Comparison of ENCODE assay signal across 13 cellular contexts in the genomic region with DNA sequence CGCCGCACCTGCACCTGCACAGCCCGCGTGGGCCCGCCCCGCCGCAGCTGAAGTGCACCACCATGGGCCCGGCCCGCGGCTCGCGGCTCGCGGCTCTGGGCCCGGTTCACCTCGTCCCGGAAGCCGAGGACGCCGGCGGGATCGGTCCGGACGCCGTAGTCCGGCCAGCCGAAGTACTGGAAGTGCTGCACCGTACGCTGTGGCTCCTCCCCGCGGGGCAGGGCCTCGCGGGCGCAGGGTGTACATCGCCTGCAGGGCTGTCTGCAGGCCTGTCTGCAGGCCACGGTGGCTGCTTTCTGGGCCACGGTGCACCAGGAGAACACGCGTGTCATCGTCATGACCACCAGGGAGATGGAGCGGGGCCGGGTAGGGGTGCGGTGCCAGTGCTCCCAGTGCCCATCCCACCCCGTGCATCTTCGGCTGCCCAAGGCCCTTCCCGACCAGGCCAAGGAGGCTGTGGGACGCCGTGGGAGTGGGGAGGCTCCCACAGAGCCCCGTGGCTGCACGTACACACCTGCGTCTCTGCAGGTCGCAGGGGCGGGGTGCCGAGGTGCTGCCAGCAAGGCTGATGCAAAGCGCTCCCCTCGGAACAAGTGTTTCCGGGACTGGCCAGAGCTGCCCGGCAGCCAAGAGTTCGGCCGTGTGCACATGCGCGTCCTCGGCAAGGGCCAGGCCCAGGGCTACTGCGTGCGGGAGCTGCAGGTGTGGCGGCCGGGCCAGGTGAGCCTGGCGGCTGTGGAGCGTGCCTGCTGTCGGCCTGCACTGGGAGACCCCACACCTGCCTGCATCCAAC. TPM values are rescaled to one million over a fixed set of nuclear protein-coding genes. Genes with fewer than 3 reads are reported as not detected.
A peak's percentile ranks its signal among the peaks of the same experiment; 100 is the strongest.
DNase-seq lines count a peak whose midpoint lies in the region; ATAC-seq and TF ChIP-seq lines count a peak whose summit lies in the region.
"Had no signal": no experiment of that assay in that cellular context is flagged by ENCODE, and none has a peak within 500 bp of the region (broad histone marks: within the 10 kb centered on the region; RNA-seq: fewer than 3 reads in every experiment).

No MANE protein-coding gene starts in this region.

- peaks cover 0 to 5% of the 10 kb centered on the region in 2 donors for H3K9me3 ChIP-seq in esophagus (ENCODE audit: control insufficient read depth in 2 of 2, insufficient read depth in 1 of 2, low read depth in 1 of 2, low read length in 1 of 2)
- H3K9me3 ChIP-seq in transverse colon, result no peaks in the 10 kb centered on the region
- H3K9me3 ChIP-seq: breast epithelium, left ventricle myocardium inferior had no signal

- no peak for TF ChIP-seq POLR2A in transverse colon (IDR thresholded peaks at IDR 0.05)

- H3K9me3 Mint-ChIP-seq in activated naive CD8-positive, alpha-beta T cell (ENCODE audit: low read depth), result no peaks in the 10 kb centered on the region
- no peaks in the 10 kb centered on the region for H3K9me3 Mint-ChIP-seq in activated naive CD8-positive, alpha-beta T cell treated with anti-CD3 and anti-CD28 coated beads for 36 hours
- H3K9me3 Mint-ChIP-seq: stimulated activated naive B cell treated with anti-CD40 and anti-IgM and Interleukin-4, amounts not matched to agents 10 μg/mL and 1 μg/mL and 100 μg/mL, for 72 hours had no signal

- no peak for DNase-seq in activated naive CD8-positive, alpha-beta T cell treated with anti-CD3 and anti-CD28 coated beads for 36 hours
- peak; percentile 67 to 91 for DNase-seq in NCI-H526 (lab: John Stamatoyannopoulos, UW)
- DNase-seq in transverse colon, result peak; percentile 28
- DNase-seq in stimulated activated CD4-positive, alpha-beta T cell treated with anti-CD3 and anti-CD28 coated beads, Interleukin-4, amount 100 ng/mL, for 4 hours, result no peak
- DNase-seq in NCI-H2227 treated with DMSO at 0.1 percent for 48 hours (lab: John Stamatoyannopoulos, UW), result no peak
- DNase-seq: left ventricle myocardium inferior; posterior cingulate gyrus; stimulated activated CD4-positive, alpha-beta T cell treated with anti-CD3 and anti-CD28 coated beads, Interleukin-1b, Interleukin-23, amount 100 ng/mL, for 48 hours; stimulated activated naive B cell treated with anti-CD40 and anti-IgM and Interleukin-4, amounts not matched to agents 10 μg/mL and 1 μg/mL and 100 μg/mL, for 72 hours had no signal

- TF ChIP-seq EP300 in transverse colon (IDR thresholded peaks at IDR 0.05; ENCODE audit: low read depth), result no peak

- peaks cover 9 to 14% of the 10 kb centered on the region in 2 donors for H3K4me1 ChIP-seq in esophagus (ENCODE audit: control insufficient read depth in 2 of 2, insufficient read depth in 2 of 2, low read length in 1 of 2)
- peaks cover 15 to 29% (median 26%) of the 10 kb centered on the region in 4 donors for H3K4me1 ChIP-seq in transverse colon

- H3K36me3 Mint-ChIP-seq in activated naive CD8-positive, alpha-beta T cell, result no peaks in the 10 kb centered on the region
- H3K36me3 Mint-ChIP-seq in activated naive CD8-positive, alpha-beta T cell treated with anti-CD3 and anti-CD28 coated beads for 36 hours, result peaks cover 8% of the 10 kb centered on the region

- H3K36me3 ChIP-seq in esophagus (ENCODE audit: control insufficient read depth in 2 of 2, insufficient read depth in 2 of 2, low read length in 1 of 2) (peaks cover 0 to 13% of the 10 kb centered on the region in 2 donors), transverse colon (no peaks in the 10 kb centered on the region)
- H3K36me3 ChIP-seq: breast epithelium, left ventricle myocardium inferior had no signal

- no peaks in the 10 kb centered on the region for H3K27me3 Mint-ChIP-seq in activated naive CD8-positive, alpha-beta T cell
- no peaks in the 10 kb centered on the region for H3K27me3 Mint-ChIP-seq in activated naive CD8-positive, alpha-beta T cell treated with anti-CD3 and anti-CD28 coated beads for 36 hours

- no peak for ATAC-seq in GM18867 (IDR thresholded peaks at IDR 0.05; ENCODE audit: unreplicated experiment)
- ATAC-seq: stimulated activated naive B cell treated with anti-CD40 and anti-IgM and Interleukin-4, amounts not matched to agents 10 μg/mL and 1 μg/mL and 100 μg/mL, for 72 hours had no signal

- H3K27ac ChIP-seq in esophagus (ENCODE audit: low read depth in 2 of 2, low read length in 1 of 2), result peak overlapping the region; percentile 83 to 92
- H3K27ac ChIP-seq in transverse colon, result peak overlapping the region in 1 of 4 donors; percentile 87
- H3K27ac ChIP-seq: left ventricle myocardium inferior had no signal

- TF ChIP-seq CTCF in transverse colon (IDR thresholded peaks at IDR 0.05), result no peak

- 75 to 78% methylated on average over 59 to 70 of the region's 70 CpGs for WGBS in esophagus, 2 donors
- WGBS in transverse colon (ENCODE audit: low coverage in 1 of 2), 2 donors, result 78% methylated on average over 57 of the region's 70 CpGs; no CpG with 5 or more reads in 1 of the 2 donors

- H3K4me1 Mint-ChIP-seq in activated naive CD8-positive, alpha-beta T cell (ENCODE audit: low read depth), result peaks cover 18% of the 10 kb centered on the region
- peaks cover 23% of the 10 kb centered on the region for H3K4me1 Mint-ChIP-seq in activated naive CD8-positive, alpha-beta T cell treated with anti-CD3 and anti-CD28 coated beads for 36 hours

- H3K27ac Mint-ChIP-seq in activated naive CD8-positive, alpha-beta T cell, result no peak overlapping the region
- H3K27ac Mint-ChIP-seq in activated naive CD8-positive, alpha-beta T cell treated with anti-CD3 and anti-CD28 coated beads for 36 hours, result no peak overlapping the region

- no peaks in the 10 kb centered on the region for H3K27me3 ChIP-seq in esophagus (ENCODE audit: control insufficient read depth in 1 of 2, insufficient read depth in 2 of 2, low read length in 2 of 2)
- H3K27me3 ChIP-seq in transverse colon, result peaks cover 48% of the 10 kb centered on the region

- peak overlapping the region; percentile 65 for H3K4me3 Mint-ChIP-seq in activated naive CD8-positive, alpha-beta T cell
- H3K4me3 Mint-ChIP-seq in activated naive CD8-positive, alpha-beta T cell treated with anti-CD3 and anti-CD28 coated beads for 36 hours, result no peak overlapping the region

- intact Hi-C loops in transverse colon (cut with DNase I; ENCODE audit: low total_unique reads), result no loop called here

- in situ Hi-C loops in transverse colon (cut with MboI; ENCODE audit: low pct_ligation_motif_present in 1 of 4, low pct_unique_long_range_greater_than_20kb in 1 of 4, low sequenced_read_pairs in 3 of 4), result no loop called here

- H3K4me3 ChIP-seq in esophagus (ENCODE audit: low read depth in 1 of 2, low read length in 2 of 2), result peak overlapping the region; percentile 41 to 54
- H3K4me3 ChIP-seq in transverse colon, result peak overlapping the region in 2 of 4 donors; percentile 27 to 52

RNA-seq across cellular contexts. Expression of a gene that starts 6.6 kb away (rescaled TPM):
- total RNA-seq in activated naive CD8-positive, alpha-beta T cell treated with anti-CD3 and anti-CD28 coated beads for 36 hours, result not detected
- polyA plus RNA-seq in esophagus, result 10 to 100 TPM; 28.2 to 44.2 TPM
- 1 to 10 TPM; 3.0 to 7.5 (median 5.0) TPM for total RNA-seq in transverse colon
- total RNA-seq: left ventricle myocardium inferior had no signal

RNA-seq across cellular contexts. Expression of a gene that starts 47.6 kb away (rescaled TPM):
- total RNA-seq in activated naive CD8-positive, alpha-beta T cell treated with anti-CD3 and anti-CD28 coated beads for 36 hours, result 10 to 100 TPM; 30.4 to 30.5 TPM
- polyA plus RNA-seq in esophagus, result 10 to 100 TPM; 17.0 to 40.6 TPM
- total RNA-seq in transverse colon, result 100 to 1,000 TPM in 1 of 4 donors, 10 to 100 TPM in 3; 25.4 to 132 (median 44.8) TPM

RNA-seq across cellular contexts. Expression of a gene that starts 48.4 kb away (rescaled TPM):
- 10 to 100 TPM; 18.9 to 19.0 TPM for total RNA-seq in activated naive CD8-positive, alpha-beta T cell treated with anti-CD3 and anti-CD28 coated beads for 36 hours
- polyA plus RNA-seq in esophagus, result 10 to 100 TPM; 13.0 to 27.5 TPM
- total RNA-seq in transverse colon, result 100 to 1,000 TPM in 1 of 4 donors, 10 to 100 TPM in 3; 23.6 to 108 (median 47.3) TPM

RNA-seq across cellular contexts. Expression of a gene that starts 54.2 kb away (rescaled TPM):
- 10 to 100 TPM; 71.7 to 78.4 TPM for total RNA-seq in activated naive CD8-positive, alpha-beta T cell treated with anti-CD3 and anti-CD28 coated beads for 36 hours
- 10 to 100 TPM; 17.8 to 40.7 TPM for polyA plus RNA-seq in esophagus
- total RNA-seq in transverse colon, result 10 to 100 TPM in 3 of 4 donors, not detected in 1; 36.0 to 70.6 (median 40.8) TPM

Comparison
In these comparisons a context has a peak if more than half of its experiments do, and no peak if none do; other contexts are left out.
1. DNase-seq: peak in NCI-H526 (2 of 2) and transverse colon (single experiment); none in activated naive CD8-positive, alpha-beta T cell treated with anti-CD3 and anti-CD28 coated beads for 36 hours (single experiment), stimulated activated CD4-positive, alpha-beta T cell treated with anti-CD3 and anti-CD28 coated beads, Interleukin-4, amount 100 ng/mL, for 4 hours (0 of 2) and NCI-H2227 treated with DMSO at 0.1 percent for 48 hours (single experiment).